In the genomic region with DNA sequence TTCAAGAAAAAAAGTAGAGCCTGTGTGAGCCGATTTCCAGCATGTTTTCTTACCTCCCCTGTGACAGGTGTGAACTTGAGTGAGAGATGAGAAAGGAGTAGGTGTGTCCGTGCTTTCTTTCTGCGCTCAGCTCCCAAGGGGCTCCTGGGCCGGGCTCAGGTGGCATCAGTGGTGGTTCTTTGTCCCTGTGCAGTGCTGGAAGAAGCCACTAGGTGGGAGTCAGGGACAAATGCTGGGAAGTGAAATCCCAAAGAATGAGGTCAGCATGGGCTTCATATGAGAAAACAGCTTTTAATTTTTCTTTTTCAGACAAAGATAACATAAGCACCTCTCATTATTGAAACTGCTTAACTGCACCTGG, we compare ENCODE assay signal across 8 cellular contexts. TPM values are rescaled to one million over a fixed set of nuclear protein-coding genes. Genes with fewer than 3 reads are reported as not detected.
DNase-seq lines count a peak whose midpoint lies in the region; ATAC-seq and TF ChIP-seq lines count a peak whose summit lies in the region.

No MANE protein-coding gene starts in this region.

- no peak overlapping the region for H3K4me3 ChIP-seq in lower leg skin (ENCODE audit: low read depth, poor library complexity, severe bottlenecking)

- intact Hi-C loops in lower leg skin (cut with DNase I; ENCODE audit: low total_unique reads) = loop anchor here (5.0 kb wide), 1 partner anchor 86 kb away; no protein-coding TSS in a partner anchor

- H3K27ac ChIP-seq in cingulate gyrus (ENCODE audit: low read depth, low read length) = peak overlapping the region; percentile 73

- 5 to 7% methylated on average over 4 of the region's 4 CpGs for WGBS in lower leg skin, 2 donors

- no peaks in the 10 kb centered on the region for H3K9me3 Mint-ChIP-seq in type B pancreatic cell

- H3K36me3 Mint-ChIP-seq in type B pancreatic cell = peaks cover 4% of the 10 kb centered on the region

- H3K27ac Mint-ChIP-seq in type B pancreatic cell = peak overlapping the region; percentile 91

- peak overlapping the region; percentile 76 for H3K4me3 Mint-ChIP-seq in type B pancreatic cell

- no peaks in the 10 kb centered on the region for H3K27me3 Mint-ChIP-seq in type B pancreatic cell

- ATAC-seq in HG03354 (IDR thresholded peaks at IDR 0.05; ENCODE audit: poor library complexity, severe bottlenecking, unreplicated experiment) (peak; percentile 52), HG03196 (IDR thresholded peaks at IDR 0.05; ENCODE audit: unreplicated experiment) (no peak)

- H3K4me1 Mint-ChIP-seq in type B pancreatic cell (ENCODE audit: unreplicated experiment) = peaks cover 65% of the 10 kb centered on the region

- no peak for TF ChIP-seq POLR2A in lower leg skin (IDR thresholded peaks at IDR 0.05)

- TF ChIP-seq CTCF in lower leg skin (IDR thresholded peaks at IDR 0.05) (peak in 1 of 3 donors; percentile 95), type B pancreatic cell (conservative IDR thresholded peaks at IDR 0.05) (peak; percentile 91)

- DNase-seq in DMS114 treated with DMSO at 0.1 percent for 48 hours (lab: John Stamatoyannopoulos, UW; ENCODE audit: unreplicated experiment) = peak; percentile 5
- DNase-seq in NCI-H82 (lab: John Stamatoyannopoulos, UW) = peak; percentile 72
- DNase-seq in lower leg skin (ENCODE audit: low spot score in 2 of 2) = peak; percentile 70 to 93
- DNase-seq in type B pancreatic cell (ENCODE audit: extremely low spot score, unreplicated experiment) = no peak
- DNase-seq in SKM-1 (lab: John Stamatoyannopoulos, UW; ENCODE audit: unreplicated experiment) = no peak

RNA-seq across cellular contexts. Expression of a gene that starts 57.8 kb away (rescaled TPM):
- total RNA-seq in lower leg skin (10 to 100 TPM; 56.6 to 87.1 (median 69.5) TPM), type B pancreatic cell (ENCODE audit: low replicate concordance) (28.2 and 70.7 TPM in 2 replicates)

Comparison
In these comparisons a context has a peak if more than half of its experiments do, and no peak if none do; other contexts are left out.
1. DNase-seq: peak in DMS114 treated with DMSO at 0.1 percent for 48 hours (single experiment), NCI-H82 (single experiment) and lower leg skin (2 of 2); none in type B pancreatic cell (single experiment) and SKM-1 (single experiment).